1 cellular context compared by ENCODE assay signal in the genomic region with DNA sequence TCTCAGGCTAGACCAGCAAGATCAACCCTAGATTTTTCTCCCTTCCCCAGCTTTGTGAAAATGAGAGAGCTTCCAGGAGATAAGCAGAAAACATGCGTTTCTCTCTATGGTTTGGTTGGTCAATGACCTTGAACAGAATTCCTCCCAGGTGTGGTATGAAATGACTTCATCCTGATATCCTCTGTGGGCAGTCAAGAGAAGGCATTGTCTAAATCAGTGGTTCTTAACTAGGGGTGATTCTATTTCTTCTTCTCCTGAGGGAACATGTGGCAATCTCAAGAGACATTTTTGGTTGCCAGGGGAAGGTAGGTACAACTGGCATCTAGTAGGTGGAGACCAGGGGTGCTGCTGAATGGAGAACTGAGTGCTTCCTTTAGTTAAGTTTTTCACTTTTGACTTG.
TF ChIP-seq lines count a peak whose summit lies in the region.

No MANE protein-coding gene starts in this region.

TF ChIP-seq in HepG2, 621 proteins besides CTCF, POLR2A, EP300 and RAD21 (continued from another document and continues in another):
- TF ChIP-seq, protein P1, sequence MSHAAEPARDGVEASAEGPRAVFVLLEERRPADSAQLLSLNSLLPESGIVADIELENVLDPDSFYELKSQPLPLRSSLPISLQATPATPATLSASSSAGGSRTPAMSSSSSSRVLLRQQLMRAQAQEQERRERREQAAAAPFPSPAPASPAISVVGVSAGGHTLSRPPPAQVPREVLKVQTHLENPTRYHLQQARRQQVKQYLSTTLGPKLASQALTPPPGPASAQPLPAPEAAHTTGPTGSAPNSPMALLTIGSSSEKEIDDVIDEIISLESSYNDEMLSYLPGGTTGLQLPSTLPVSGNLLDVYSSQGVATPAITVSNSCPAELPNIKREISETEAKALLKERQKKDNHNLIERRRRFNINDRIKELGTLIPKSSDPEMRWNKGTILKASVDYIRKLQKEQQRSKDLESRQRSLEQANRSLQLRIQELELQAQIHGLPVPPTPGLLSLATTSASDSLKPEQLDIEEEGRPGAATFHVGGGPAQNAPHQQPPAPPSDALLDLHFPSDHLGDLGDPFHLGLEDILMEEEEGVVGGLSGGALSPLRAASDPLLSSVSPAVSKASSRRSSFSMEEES (CRISPR knock-in tag; IDR thresholded peaks at IDR 0.05), result no peak
- TF ChIP-seq ZNF660 (CRISPR knock-in tag; IDR thresholded peaks at IDR 0.05; ENCODE audit: borderline replicate concordance, low read depth) (no peak), PCBP2 (optimal IDR thresholded peaks at IDR 0.05; ENCODE audit: low read depth, low read length, poor library complexity, severe bottlenecking) (no peak), KMT2B (CRISPR knock-in tag; IDR thresholded peaks at IDR 0.05) (no peak), GATAD2A (CRISPR knock-in tag; IDR thresholded peaks at IDR 0.05) (0 out of 2 replicates have a peak, but pooled peaks have one; percentile 14), TGIF2 (CRISPR knock-in tag; IDR thresholded peaks at IDR 0.05) (0 out of 2 replicates have a peak, but pooled peaks have one; percentile 51), RFX1 (IDR thresholded peaks at IDR 0.05) (no peak), ARNT (IDR thresholded peaks at IDR 0.05) (no peak), FOXA3 (CRISPR knock-in tag; IDR thresholded peaks at IDR 0.05) (no peak), ZFP82 (CRISPR knock-in tag; IDR thresholded peaks at IDR 0.05; ENCODE audit: borderline replicate concordance) (no peak), U2AF2 (IDR thresholded peaks at IDR 0.05; ENCODE audit: low read depth, low read length) (no peak), PRMT3 (CRISPR knock-in tag; IDR thresholded peaks at IDR 0.05; ENCODE audit: borderline replicate concordance, low read depth) (no peak), SOX5 (CRISPR knock-in tag; IDR thresholded peaks at IDR 0.05; ENCODE audit: borderline replicate concordance) (0 out of 2 replicates have a peak, but pooled peaks have one; percentile 16), ATF3 (CRISPR knock-in tag; IDR thresholded peaks at IDR 0.05) (0 out of 2 replicates have a peak, but pooled peaks have one; percentile 42), NR2F6 (IDR thresholded peaks at IDR 0.05) (no peak), NR2F6 (CRISPR knock-in tag; IDR thresholded peaks at IDR 0.05) (no peak), BRD4 (CRISPR knock-in tag; IDR thresholded peaks at IDR 0.05) (no peak), SIN3A (IDR thresholded peaks at IDR 0.05; ENCODE audit: borderline replicate concordance, low read depth, low read length) (no peak), ZBTB10 (CRISPR knock-in tag; IDR thresholded peaks at IDR 0.05; ENCODE audit: borderline replicate concordance) (no peak), BHLHE40 (IDR thresholded peaks at IDR 0.05; ENCODE audit: low read length) (no peak), FOXC1 (CRISPR knock-in tag; IDR thresholded peaks at IDR 0.05; ENCODE audit: borderline replicate concordance) (no peak), ZNF557 (CRISPR knock-in tag; IDR thresholded peaks at IDR 0.05) (no peak), NFIB (CRISPR knock-in tag; IDR thresholded peaks at IDR 0.05; ENCODE audit: borderline replicate concordance) (no peak), SIN3B (IDR thresholded peaks at IDR 0.05; ENCODE audit: low read length) (no peak), HNRNPH1 (optimal IDR thresholded peaks at IDR 0.05; ENCODE audit: low read depth, low read length) (no peak), WIZ (CRISPR knock-in tag; IDR thresholded peaks at IDR 0.05) (no peak), NR2C2 (CRISPR knock-in tag; IDR thresholded peaks at IDR 0.05; ENCODE audit: borderline replicate concordance) (no peak), ZNF138 (CRISPR knock-in tag; IDR thresholded peaks at IDR 0.05; ENCODE audit: low read depth) (no peak), SRSF9 (IDR thresholded peaks at IDR 0.05; ENCODE audit: borderline replicate concordance, insufficient read depth, low read depth, low read length, poor library complexity, severe bottlenecking) (no peak), RELA (CRISPR knock-in tag; IDR thresholded peaks at IDR 0.05) (no peak), YEATS2 (CRISPR knock-in tag; IDR thresholded peaks at IDR 0.05; ENCODE audit: borderline replicate concordance) (no peak), ETV6 (CRISPR knock-in tag; conservative IDR thresholded peaks at IDR 0.05) (no peak), GTF3A (CRISPR knock-in tag; conservative IDR thresholded peaks at IDR 0.05) (no peak), ZNF552 (CRISPR knock-in tag; IDR thresholded peaks at IDR 0.05; ENCODE audit: borderline replicate concordance) (no peak), ZFP36L2 (CRISPR knock-in tag; IDR thresholded peaks at IDR 0.05) (no peak)
- TF ChIP-seq, protein P2, sequence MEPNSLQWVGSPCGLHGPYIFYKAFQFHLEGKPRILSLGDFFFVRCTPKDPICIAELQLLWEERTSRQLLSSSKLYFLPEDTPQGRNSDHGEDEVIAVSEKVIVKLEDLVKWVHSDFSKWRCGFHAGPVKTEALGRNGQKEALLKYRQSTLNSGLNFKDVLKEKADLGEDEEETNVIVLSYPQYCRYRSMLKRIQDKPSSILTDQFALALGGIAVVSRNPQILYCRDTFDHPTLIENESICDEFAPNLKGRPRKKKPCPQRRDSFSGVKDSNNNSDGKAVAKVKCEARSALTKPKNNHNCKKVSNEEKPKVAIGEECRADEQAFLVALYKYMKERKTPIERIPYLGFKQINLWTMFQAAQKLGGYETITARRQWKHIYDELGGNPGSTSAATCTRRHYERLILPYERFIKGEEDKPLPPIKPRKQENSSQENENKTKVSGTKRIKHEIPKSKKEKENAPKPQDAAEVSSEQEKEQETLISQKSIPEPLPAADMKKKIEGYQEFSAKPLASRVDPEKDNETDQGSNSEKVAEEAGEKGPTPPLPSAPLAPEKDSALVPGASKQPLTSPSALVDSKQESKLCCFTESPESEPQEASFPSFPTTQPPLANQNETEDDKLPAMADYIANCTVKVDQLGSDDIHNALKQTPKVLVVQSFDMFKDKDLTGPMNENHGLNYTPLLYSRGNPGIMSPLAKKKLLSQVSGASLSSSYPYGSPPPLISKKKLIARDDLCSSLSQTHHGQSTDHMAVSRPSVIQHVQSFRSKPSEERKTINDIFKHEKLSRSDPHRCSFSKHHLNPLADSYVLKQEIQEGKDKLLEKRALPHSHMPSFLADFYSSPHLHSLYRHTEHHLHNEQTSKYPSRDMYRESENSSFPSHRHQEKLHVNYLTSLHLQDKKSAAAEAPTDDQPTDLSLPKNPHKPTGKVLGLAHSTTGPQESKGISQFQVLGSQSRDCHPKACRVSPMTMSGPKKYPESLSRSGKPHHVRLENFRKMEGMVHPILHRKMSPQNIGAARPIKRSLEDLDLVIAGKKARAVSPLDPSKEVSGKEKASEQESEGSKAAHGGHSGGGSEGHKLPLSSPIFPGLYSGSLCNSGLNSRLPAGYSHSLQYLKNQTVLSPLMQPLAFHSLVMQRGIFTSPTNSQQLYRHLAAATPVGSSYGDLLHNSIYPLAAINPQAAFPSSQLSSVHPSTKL (CRISPR knock-in tag; IDR thresholded peaks at IDR 0.05), result peak; percentile 25; the same call in 1 of the 2 replicates
- TF ChIP-seq, protein P3, sequence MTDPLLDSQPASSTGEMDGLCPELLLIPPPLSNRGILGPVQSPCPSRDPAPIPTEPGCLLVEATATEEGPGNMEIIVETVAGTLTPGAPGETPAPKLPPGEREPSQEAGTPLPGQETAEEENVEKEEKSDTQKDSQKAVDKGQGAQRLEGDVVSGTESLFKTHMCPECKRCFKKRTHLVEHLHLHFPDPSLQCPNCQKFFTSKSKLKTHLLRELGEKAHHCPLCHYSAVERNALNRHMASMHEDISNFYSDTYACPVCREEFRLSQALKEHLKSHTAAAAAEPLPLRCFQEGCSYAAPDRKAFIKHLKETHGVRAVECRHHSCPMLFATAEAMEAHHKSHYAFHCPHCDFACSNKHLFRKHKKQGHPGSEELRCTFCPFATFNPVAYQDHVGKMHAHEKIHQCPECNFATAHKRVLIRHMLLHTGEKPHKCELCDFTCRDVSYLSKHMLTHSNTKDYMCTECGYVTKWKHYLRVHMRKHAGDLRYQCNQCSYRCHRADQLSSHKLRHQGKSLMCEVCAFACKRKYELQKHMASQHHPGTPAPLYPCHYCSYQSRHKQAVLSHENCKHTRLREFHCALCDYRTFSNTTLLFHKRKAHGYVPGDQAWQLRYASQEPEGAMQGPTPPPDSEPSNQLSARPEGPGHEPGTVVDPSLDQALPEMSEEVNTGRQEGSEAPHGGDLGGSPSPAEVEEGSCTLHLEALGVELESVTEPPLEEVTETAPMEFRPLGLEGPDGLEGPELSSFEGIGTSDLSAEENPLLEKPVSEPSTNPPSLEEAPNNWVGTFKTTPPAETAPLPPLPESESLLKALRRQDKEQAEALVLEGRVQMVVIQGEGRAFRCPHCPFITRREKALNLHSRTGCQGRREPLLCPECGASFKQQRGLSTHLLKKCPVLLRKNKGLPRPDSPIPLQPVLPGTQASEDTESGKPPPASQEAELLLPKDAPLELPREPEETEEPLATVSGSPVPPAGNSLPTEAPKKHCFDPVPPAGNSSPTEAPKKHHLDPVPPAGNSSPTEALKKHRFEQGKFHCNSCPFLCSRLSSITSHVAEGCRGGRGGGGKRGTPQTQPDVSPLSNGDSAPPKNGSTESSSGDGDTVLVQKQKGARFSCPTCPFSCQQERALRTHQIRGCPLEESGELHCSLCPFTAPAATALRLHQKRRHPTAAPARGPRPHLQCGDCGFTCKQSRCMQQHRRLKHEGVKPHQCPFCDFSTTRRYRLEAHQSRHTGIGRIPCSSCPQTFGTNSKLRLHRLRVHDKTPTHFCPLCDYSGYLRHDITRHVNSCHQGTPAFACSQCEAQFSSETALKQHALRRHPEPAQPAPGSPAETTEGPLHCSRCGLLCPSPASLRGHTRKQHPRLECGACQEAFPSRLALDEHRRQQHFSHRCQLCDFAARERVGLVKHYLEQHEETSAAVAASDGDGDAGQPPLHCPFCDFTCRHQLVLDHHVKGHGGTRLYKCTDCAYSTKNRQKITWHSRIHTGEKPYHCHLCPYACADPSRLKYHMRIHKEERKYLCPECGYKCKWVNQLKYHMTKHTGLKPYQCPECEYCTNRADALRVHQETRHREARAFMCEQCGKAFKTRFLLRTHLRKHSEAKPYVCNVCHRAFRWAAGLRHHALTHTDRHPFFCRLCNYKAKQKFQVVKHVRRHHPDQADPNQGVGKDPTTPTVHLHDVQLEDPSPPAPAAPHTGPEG (CRISPR knock-in tag; IDR thresholded peaks at IDR 0.05), result no peak
- TF ChIP-seq, protein P4, sequence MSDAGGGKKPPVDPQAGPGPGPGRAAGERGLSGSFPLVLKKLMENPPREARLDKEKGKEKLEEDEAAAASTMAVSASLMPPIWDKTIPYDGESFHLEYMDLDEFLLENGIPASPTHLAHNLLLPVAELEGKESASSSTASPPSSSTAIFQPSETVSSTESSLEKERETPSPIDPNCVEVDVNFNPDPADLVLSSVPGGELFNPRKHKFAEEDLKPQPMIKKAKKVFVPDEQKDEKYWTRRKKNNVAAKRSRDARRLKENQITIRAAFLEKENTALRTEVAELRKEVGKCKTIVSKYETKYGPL (CRISPR knock-in tag; IDR thresholded peaks at IDR 0.05), result no peak
- TF ChIP-seq, protein P5, sequence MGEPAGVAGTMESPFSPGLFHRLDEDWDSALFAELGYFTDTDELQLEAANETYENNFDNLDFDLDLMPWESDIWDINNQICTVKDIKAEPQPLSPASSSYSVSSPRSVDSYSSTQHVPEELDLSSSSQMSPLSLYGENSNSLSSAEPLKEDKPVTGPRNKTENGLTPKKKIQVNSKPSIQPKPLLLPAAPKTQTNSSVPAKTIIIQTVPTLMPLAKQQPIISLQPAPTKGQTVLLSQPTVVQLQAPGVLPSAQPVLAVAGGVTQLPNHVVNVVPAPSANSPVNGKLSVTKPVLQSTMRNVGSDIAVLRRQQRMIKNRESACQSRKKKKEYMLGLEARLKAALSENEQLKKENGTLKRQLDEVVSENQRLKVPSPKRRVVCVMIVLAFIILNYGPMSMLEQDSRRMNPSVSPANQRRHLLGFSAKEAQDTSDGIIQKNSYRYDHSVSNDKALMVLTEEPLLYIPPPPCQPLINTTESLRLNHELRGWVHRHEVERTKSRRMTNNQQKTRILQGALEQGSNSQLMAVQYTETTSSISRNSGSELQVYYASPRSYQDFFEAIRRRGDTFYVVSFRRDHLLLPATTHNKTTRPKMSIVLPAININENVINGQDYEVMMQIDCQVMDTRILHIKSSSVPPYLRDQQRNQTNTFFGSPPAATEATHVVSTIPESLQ (CRISPR knock-in tag; conservative IDR thresholded peaks at IDR 0.05), result no peak
